ENCODE assay signal across 8 cellular contexts in the genomic region with DNA sequence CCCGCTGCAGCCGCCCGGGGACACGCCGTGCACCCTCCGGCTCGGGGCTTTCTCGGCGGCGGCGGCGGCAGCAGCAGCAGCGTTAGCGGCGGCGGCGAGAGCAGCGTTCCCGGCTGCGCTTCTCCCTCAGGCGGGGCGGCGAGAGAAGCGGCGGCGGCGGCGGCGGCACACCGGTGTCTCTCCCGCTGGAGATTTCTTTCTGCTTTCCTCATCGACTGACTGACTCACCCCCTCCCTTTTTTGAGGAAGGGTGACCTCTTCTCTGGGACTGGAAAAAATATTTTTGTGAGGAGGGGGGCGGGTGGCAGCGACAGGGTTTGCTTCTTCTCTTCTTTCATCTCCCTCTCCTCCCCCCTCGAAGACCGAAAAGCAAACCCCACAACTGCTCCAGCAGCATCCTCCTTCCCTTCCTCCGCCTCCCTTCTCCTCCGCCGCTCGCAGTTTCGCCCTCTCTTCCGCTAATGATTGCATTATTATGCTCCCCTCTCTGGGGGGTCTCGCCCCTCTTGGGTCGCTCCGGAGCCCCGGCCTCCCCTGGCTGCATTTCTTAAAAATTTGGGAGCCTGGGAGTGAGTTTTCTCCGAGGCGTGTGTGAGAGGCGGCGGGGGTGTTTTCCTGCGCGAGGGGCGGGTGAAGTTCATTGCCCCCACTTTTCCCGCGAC. TPM values are rescaled to one million over a fixed set of nuclear protein-coding genes. Genes with fewer than 3 reads are reported as not detected.
DNase-seq lines count a peak whose midpoint lies in the region; ATAC-seq lines count a peak whose summit lies in the region.

No MANE protein-coding gene starts in this region.

- no peak for ATAC-seq in GM18498 (IDR thresholded peaks at IDR 0.05; ENCODE audit: unreplicated experiment)

- POLR2A ChIA-PET in activated CD4-positive, alpha-beta memory T cell treated with anti-CD3 and anti-CD28 coated beads for 36 hours (lab: Charles Lee): no interaction called here

- CTCF ChIA-PET in activated CD4-positive, alpha-beta memory T cell treated with anti-CD3 and anti-CD28 coated beads for 36 hours (lab: Charles Lee): no interaction called here

- H3K27me3 Mint-ChIP-seq in IgD-negative memory B cell: peaks cover 2% of the 10 kb centered on the region
- H3K27me3 Mint-ChIP-seq in activated CD4-positive, alpha-beta memory T cell treated with anti-CD3 and anti-CD28 coated beads for 36 hours: peaks cover 22% of the 10 kb centered on the region

- H3K9me3 Mint-ChIP-seq in IgD-negative memory B cell: no peaks in the 10 kb centered on the region
- no peaks in the 10 kb centered on the region for H3K9me3 Mint-ChIP-seq in activated CD4-positive, alpha-beta memory T cell treated with anti-CD3 and anti-CD28 coated beads for 36 hours

- no peaks in the 10 kb centered on the region for H3K36me3 Mint-ChIP-seq in IgD-negative memory B cell
- H3K36me3 Mint-ChIP-seq in activated CD4-positive, alpha-beta memory T cell treated with anti-CD3 and anti-CD28 coated beads for 36 hours: no peaks in the 10 kb centered on the region

- H3K4me1 Mint-ChIP-seq in IgD-negative memory B cell: peaks cover 5 to 8% (median 7%) of the 10 kb centered on the region in 3 donors
- peaks cover 12% of the 10 kb centered on the region for H3K4me1 Mint-ChIP-seq in activated CD4-positive, alpha-beta memory T cell treated with anti-CD3 and anti-CD28 coated beads for 36 hours (ENCODE audit: low read depth)

- intact Hi-C loops in activated CD4-positive, alpha-beta memory T cell treated with anti-CD3 and anti-CD28 coated beads for 36 hours (cut with micrococcal nuclease): no loop called here
- intact Hi-C loops in posterior vena cava (cut with DNase I): no loop called here

- H3K4me3 Mint-ChIP-seq in IgD-negative memory B cell: peak overlapping the region; percentile 88 to 96 (median 90)
- H3K4me3 Mint-ChIP-seq in activated CD4-positive, alpha-beta memory T cell treated with anti-CD3 and anti-CD28 coated beads for 36 hours: peak overlapping the region; percentile 73

- DNase-seq in ELF-1 (ENCODE audit: low read depth, low spot score) (peak; percentile 67), globus pallidus (ENCODE audit: low spot score) (peak; percentile 62), posterior vena cava (ENCODE audit: low spot score) (peak; percentile 82), SIG-M5 (lab: John Stamatoyannopoulos, UW) (no peak), UCSD-AML1 (lab: John Stamatoyannopoulos, UW; ENCODE audit: unreplicated experiment) (no peak)
- no peak for DNase-seq in activated CD4-positive, alpha-beta memory T cell treated with anti-CD3 and anti-CD28 coated beads for 36 hours

- peak overlapping the region in 1 of 3 donors; percentile 74 for H3K27ac Mint-ChIP-seq in IgD-negative memory B cell
- no peak overlapping the region for H3K27ac Mint-ChIP-seq in activated CD4-positive, alpha-beta memory T cell treated with anti-CD3 and anti-CD28 coated beads for 36 hours

RNA-seq across cellular contexts. Expression of a gene that starts 0.3 kb away (rescaled TPM):
- 8.9 TPM for polyA plus RNA-seq in IgD-negative memory B cell
- total RNA-seq in activated CD4-positive, alpha-beta memory T cell treated with anti-CD3 and anti-CD28 coated beads for 36 hours: 1 to 10 TPM; 4.0 to 4.7 TPM
- total RNA-seq in posterior vena cava: 10 to 100 TPM; 43.4 to 52.9 TPM

Comparison
In these comparisons a context has a peak if more than half of its experiments do, and no peak if none do; other contexts are left out.
1. DNase-seq: peak in ELF-1 (single experiment), globus pallidus (single experiment) and posterior vena cava (single experiment); none in activated CD4-positive, alpha-beta memory T cell treated with anti-CD3 and anti-CD28 coated beads for 36 hours (single experiment), SIG-M5 (single experiment) and UCSD-AML1 (single experiment).
2. RNA of a gene that starts 0.3 kb away (total RNA-seq): 43.4 to 52.9 TPM in posterior vena cava; 4.0 to 4.7 TPM in activated CD4-positive, alpha-beta memory T cell treated with anti-CD3 and anti-CD28 coated beads for 36 hours; every median in the first group is over 4 times any median in the second.